In genomic region chr19:10553943-10554381, GRCh38 we compare ENCODE assay signal across 9 cellular contexts.
DNase-seq lines count a peak whose midpoint lies in the region; ATAC-seq lines count a peak whose summit lies in the region.
"Had no signal": no experiment of that assay in that cellular context is flagged by ENCODE, and none has a peak within 500 bp of the region (broad histone marks: within the 10 kb centered on the region; RNA-seq: fewer than 3 reads in every experiment).

No MANE protein-coding gene starts in this region.

- ATAC-seq in GM21381 (IDR thresholded peaks at IDR 0.05; ENCODE audit: unreplicated experiment) = peak; percentile 54
- peak; percentile 81 for ATAC-seq in activated naive CD8-positive, alpha-beta T cell treated with anti-CD3 and anti-CD28 coated beads, Interleukin-2, amount 50 U/mL, for 24 hours
- ATAC-seq in GM21825 (IDR thresholded peaks at IDR 0.05; ENCODE audit: unreplicated experiment) = no peak

- peaks cover 52% of the 10 kb centered on the region for H3K36me3 Mint-ChIP-seq in activated naive CD8-positive, alpha-beta T cell treated with anti-CD3 and anti-CD28 coated beads, Interleukin-2, amount 50 U/mL, for 24 hours (ENCODE audit: low read depth)

- H3K4me3 Mint-ChIP-seq in activated naive CD8-positive, alpha-beta T cell treated with anti-CD3 and anti-CD28 coated beads, Interleukin-2, amount 50 U/mL, for 24 hours = peak overlapping the region; percentile 49

- H3K27me3 Mint-ChIP-seq in activated naive CD8-positive, alpha-beta T cell treated with anti-CD3 and anti-CD28 coated beads, Interleukin-2, amount 50 U/mL, for 24 hours = no peaks in the 10 kb centered on the region

- peak overlapping the region; percentile 88 for H3K27ac Mint-ChIP-seq in activated naive CD8-positive, alpha-beta T cell treated with anti-CD3 and anti-CD28 coated beads, Interleukin-2, amount 50 U/mL, for 24 hours

- H3K4me1 Mint-ChIP-seq in activated naive CD8-positive, alpha-beta T cell treated with anti-CD3 and anti-CD28 coated beads, Interleukin-2, amount 50 U/mL, for 24 hours = peaks cover 57% of the 10 kb centered on the region

- DNase-seq in NAMALWA (ENCODE audit: low spot score) (peak; percentile 93), NCI-H748 treated with DMSO at 0.1 percent for 48 hours (lab: John Stamatoyannopoulos, UW) (no peak), foreskin melanocyte (no peak), NCI-H526 treated with DMSO at 0.1 percent for 48 hours (lab: John Stamatoyannopoulos, UW) (no peak)
- peak; percentile 67 for DNase-seq in activated naive CD8-positive, alpha-beta T cell treated with anti-CD3 and anti-CD28 coated beads, Interleukin-2, amount 50 U/mL, for 24 hours
- DNase-seq in stimulated activated CD8-positive, alpha-beta memory T cell treated with anti-CD3 and anti-CD28 coated beads, Interleukin-7, amount 100 ng/mL, for 48 hours (ENCODE audit: extremely low read depth in 1 of 2, low read depth in 1 of 2) = peak; percentile 48 to 71
- DNase-seq: kidney glomerular epithelial cell had no signal

- H3K9me3 Mint-ChIP-seq in activated naive CD8-positive, alpha-beta T cell treated with anti-CD3 and anti-CD28 coated beads, Interleukin-2, amount 50 U/mL, for 24 hours = no peaks in the 10 kb centered on the region

Comparison
In these comparisons a context has a peak if more than half of its experiments do, and no peak if none do; other contexts are left out.
1. DNase-seq: peak in NAMALWA (single experiment), activated naive CD8-positive, alpha-beta T cell treated with anti-CD3 and anti-CD28 coated beads, Interleukin-2, amount 50 U/mL, for 24 hours (single experiment) and stimulated activated CD8-positive, alpha-beta memory T cell treated with anti-CD3 and anti-CD28 coated beads, Interleukin-7, amount 100 ng/mL, for 48 hours (2 of 2); none in NCI-H748 treated with DMSO at 0.1 percent for 48 hours (single experiment), foreskin melanocyte (single experiment) and NCI-H526 treated with DMSO at 0.1 percent for 48 hours (single experiment).